8 cellular contexts compared by ENCODE assay signal in the genomic region with DNA sequence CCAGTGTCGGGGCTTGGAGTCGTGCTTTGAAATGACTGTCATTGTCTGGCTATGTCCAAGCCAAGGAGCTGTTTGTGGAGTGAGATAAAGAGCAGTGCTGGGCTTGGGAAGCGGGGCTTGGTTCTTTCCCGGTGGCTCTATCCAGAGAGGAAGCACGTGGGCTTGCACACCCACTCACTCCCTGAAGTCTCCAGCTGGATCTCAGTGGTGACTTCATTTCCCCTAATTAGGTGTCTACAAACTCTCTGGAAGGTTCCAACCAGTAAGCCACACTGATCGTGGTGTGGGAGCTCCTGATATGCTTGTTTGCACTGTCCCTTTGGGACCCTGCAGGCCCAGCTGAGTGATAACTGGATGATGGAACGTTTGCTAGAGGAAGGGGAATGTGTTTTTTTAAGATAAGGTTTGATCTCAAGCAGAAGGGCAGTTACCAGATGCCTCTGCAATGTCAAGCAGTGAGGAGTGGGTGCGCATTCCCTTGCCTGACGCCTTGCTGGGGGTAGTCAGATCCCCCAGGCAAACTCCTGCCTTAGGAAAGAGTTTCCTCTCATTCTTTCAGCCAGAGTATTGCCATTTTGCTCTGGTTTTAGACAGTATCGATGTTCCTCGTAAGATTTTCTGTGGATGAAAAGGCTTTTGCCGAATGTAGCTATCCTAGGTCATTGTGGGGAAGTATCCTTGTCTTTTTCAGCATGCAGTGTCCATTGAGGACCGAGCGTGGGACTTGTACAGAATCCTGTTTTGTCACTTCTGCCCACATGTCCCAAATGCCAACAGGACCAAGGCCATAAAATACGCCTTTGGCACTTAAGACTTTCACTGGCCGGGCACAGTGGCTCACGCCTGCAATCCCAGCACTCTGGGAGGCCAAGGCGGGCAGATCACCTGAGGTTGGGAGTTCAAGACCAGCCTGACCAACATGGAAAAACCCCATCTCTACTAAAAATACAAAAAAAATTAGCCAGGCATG.
DNase-seq lines count a peak whose midpoint lies in the region; ATAC-seq and TF ChIP-seq lines count a peak whose summit lies in the region.

No MANE protein-coding gene starts in this region.

- no peaks in the 10 kb centered on the region for H3K9me3 Mint-ChIP-seq in MCF 10A (ENCODE audit: unreplicated experiment)

- no peaks in the 10 kb centered on the region for H3K27me3 ChIP-seq in layer of hippocampus (ENCODE audit: control insufficient read depth, insufficient read depth, low read length)
- no peaks in the 10 kb centered on the region for H3K27me3 ChIP-seq in transverse colon

- TF ChIP-seq EP300 in transverse colon (IDR thresholded peaks at IDR 0.05; ENCODE audit: low read depth) = no peak

- intact Hi-C loops in MCF 10A (cut with micrococcal nuclease) (loop anchor here (10.0 kb wide), 1 partner anchor 1064 kb away; no protein-coding TSS in a partner anchor), transverse colon (cut with DNase I; ENCODE audit: low total_unique reads) (loop anchor here (5.0 kb wide), 1 partner anchor 749 kb away; no protein-coding TSS in a partner anchor)

- POLR2A ChIA-PET in MCF 10A (lab: Yijun Ruan, JAX) (interaction anchor here (0.9 to 1.1 kb wide), 3 partner anchors 11 to 75 kb away, joined by 3 to 5 read pairs (median 3); no protein-coding TSS in a partner anchor), HEK293T (lab: Yijun Ruan, JAX) (interaction anchor here (1.4 kb wide), 1 partner anchor 12 kb away, joined by 3 read pairs; no protein-coding TSS in a partner anchor)

- TF ChIP-seq CTCF in MCF 10A (IDR thresholded peaks at IDR 0.05; ENCODE audit: unreplicated experiment) (no peak), transverse colon (IDR thresholded peaks at IDR 0.05) (no peak)

- peaks cover 9 to 22% (median 15%) of the 10 kb centered on the region in 4 donors for H3K4me1 ChIP-seq in transverse colon

- H3K4me1 Mint-ChIP-seq in MCF 10A (ENCODE audit: insufficient read depth, unreplicated experiment) = peaks cover 8% of the 10 kb centered on the region

- CTCF ChIA-PET in MCF 10A (lab: Yijun Ruan, JAX) (interaction anchor here (0.5 to 1.6 kb wide), 6 partner anchors 10 to 154 kb away, joined by 3 to 8 read pairs (median 4); no protein-coding TSS in a partner anchor), HEK293T (lab: Yijun Ruan, JAX) (no interaction called here)

- in situ Hi-C loops in transverse colon (cut with MboI; ENCODE audit: low pct_ligation_motif_present in 1 of 4, low pct_unique_long_range_greater_than_20kb in 1 of 4, low sequenced_read_pairs in 3 of 4) = no loop called here

- H3K4me3 ChIP-seq in transverse colon = no peak overlapping the region

- TF ChIP-seq POLR2A in transverse colon (IDR thresholded peaks at IDR 0.05) = no peak

- ATAC-seq in GM21529 (IDR thresholded peaks at IDR 0.05; ENCODE audit: unreplicated experiment) = no peak
- ATAC-seq in HG03280 (IDR thresholded peaks at IDR 0.05; ENCODE audit: unreplicated experiment) = no peak

- WGBS in transverse colon (ENCODE audit: low coverage in 1 of 2), 2 donors = 69 to 82% methylated on average over 7 to 18 of the region's 18 CpGs

- no peaks in the 10 kb centered on the region for H3K27me3 Mint-ChIP-seq in MCF 10A (ENCODE audit: insufficient read depth, unreplicated experiment)

- H3K36me3 Mint-ChIP-seq in MCF 10A (ENCODE audit: insufficient read depth, unreplicated experiment) = no peaks in the 10 kb centered on the region

- H3K36me3 ChIP-seq in transverse colon = no peaks in the 10 kb centered on the region

- H3K27ac ChIP-seq in layer of hippocampus (ENCODE audit: low read depth, low read length) (peak overlapping the region; percentile 35), transverse colon (peak overlapping the region; percentile 36 to 72 (median 56))

- BruUV-seq in MCF 10A (replicated peaks; lab: Mats Ljungman, UMichigan) = no TSS peak

- H3K27ac Mint-ChIP-seq in MCF 10A (ENCODE audit: low read depth, unreplicated experiment) = peak overlapping the region; percentile 72

- DNase-seq in NCI-H146 (lab: John Stamatoyannopoulos, UW) (peak; percentile 13), NCI-H146 treated with DMSO at 0.1 percent for 48 hours (lab: John Stamatoyannopoulos, UW; ENCODE audit: unreplicated experiment) (no peak), MCF 10A (ENCODE audit: unreplicated experiment) (no peak), transverse colon (no peak), HEK293T (ENCODE audit: extremely low spot score) (no peak)

- no peaks in the 10 kb centered on the region for H3K9me3 ChIP-seq in transverse colon

- no peak overlapping the region for H3K4me3 Mint-ChIP-seq in MCF 10A (ENCODE audit: unreplicated experiment)

TF ChIP-seq in HEK293T, 16 proteins besides CTCF, POLR2A, EP300 and RAD21:
- TF ChIP-seq SUZ12 (IDR thresholded peaks at IDR 0.05) = no peak
- TF ChIP-seq FOXA1 (IDR thresholded peaks at IDR 0.05) = no peak
- TF ChIP-seq HDGF (IDR thresholded peaks at IDR 0.05; ENCODE audit: borderline replicate concordance) = no peak
- TF ChIP-seq TARDBP (IDR thresholded peaks at IDR 0.05) = no peak
- TF ChIP-seq ELF4 (IDR thresholded peaks at IDR 0.05) = no peak
- no peak for TF ChIP-seq NFRKB (IDR thresholded peaks at IDR 0.05)
- no peak for TF ChIP-seq ZNF384 (IDR thresholded peaks at IDR 0.05)
- TF ChIP-seq SP1 (IDR thresholded peaks at IDR 0.05) = no peak
- no peak for TF ChIP-seq L3MBTL2 (conservative IDR thresholded peaks at IDR 0.05)
- TF ChIP-seq FOXK2 (IDR thresholded peaks at IDR 0.05) = no peak
- no peak for TF ChIP-seq ARNT (IDR thresholded peaks at IDR 0.05)
- TF ChIP-seq LEF1 (IDR thresholded peaks at IDR 0.05; ENCODE audit: borderline replicate concordance) = no peak
- no peak for TF ChIP-seq FOXM1 (IDR thresholded peaks at IDR 0.05; ENCODE audit: borderline replicate concordance)
- no peak for TF ChIP-seq CTBP1 (IDR thresholded peaks at IDR 0.05; ENCODE audit: borderline replicate concordance)
- TF ChIP-seq BHLHE40 (IDR thresholded peaks at IDR 0.05; ENCODE audit: borderline replicate concordance) = no peak
- TF ChIP-seq, protein P1, sequence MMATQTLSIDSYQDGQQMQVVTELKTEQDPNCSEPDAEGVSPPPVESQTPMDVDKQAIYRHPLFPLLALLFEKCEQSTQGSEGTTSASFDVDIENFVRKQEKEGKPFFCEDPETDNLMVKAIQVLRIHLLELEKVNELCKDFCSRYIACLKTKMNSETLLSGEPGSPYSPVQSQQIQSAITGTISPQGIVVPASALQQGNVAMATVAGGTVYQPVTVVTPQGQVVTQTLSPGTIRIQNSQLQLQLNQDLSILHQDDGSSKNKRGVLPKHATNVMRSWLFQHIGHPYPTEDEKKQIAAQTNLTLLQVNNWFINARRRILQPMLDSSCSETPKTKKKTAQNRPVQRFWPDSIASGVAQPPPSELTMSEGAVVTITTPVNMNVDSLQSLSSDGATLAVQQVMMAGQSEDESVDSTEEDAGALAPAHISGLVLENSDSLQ (IDR thresholded peaks at IDR 0.05) = no peak
